Comparison of ENCODE assay signal across 8 cellular contexts in the genomic region with DNA sequence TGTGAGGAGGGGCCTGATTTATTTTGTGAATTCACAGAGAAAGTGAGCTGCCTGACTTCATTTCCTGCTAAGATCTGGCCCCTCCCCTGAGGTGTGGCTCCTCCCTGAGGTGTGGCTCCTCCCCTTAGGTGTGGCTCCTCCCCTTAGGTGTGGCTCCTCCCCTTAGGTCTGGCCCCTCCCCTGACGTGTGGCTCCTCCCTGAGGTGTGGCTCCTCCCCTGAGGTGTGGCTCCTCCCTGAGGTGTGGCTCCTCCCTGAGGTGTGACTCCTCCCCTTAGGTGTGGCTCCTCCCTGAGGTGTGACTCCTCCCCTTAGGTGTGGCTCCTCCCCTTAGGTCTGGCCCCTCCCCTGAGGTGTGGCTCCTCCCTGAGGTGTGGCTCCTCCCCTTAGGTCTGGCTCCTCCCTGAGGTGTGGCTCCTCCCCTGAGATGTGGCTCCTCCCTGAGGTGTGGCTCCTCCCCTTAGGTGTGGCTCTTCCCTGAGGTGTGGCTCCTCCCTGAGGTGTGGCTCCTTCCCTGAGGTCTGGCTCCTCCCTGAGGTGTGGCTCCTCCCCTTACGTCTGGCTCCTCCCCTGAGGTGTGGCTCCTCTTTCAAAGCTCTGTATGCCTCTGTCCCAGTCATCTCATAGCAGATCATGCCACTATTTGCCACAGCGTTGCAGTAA. TPM values are rescaled to one million over a fixed set of nuclear protein-coding genes. Genes with fewer than 3 reads are reported as not detected.
A peak's percentile ranks its signal among the peaks of the same experiment; 100 is the strongest.
DNase-seq lines count a peak whose midpoint lies in the region; ATAC-seq and TF ChIP-seq lines count a peak whose summit lies in the region.

No MANE protein-coding gene starts in this region.

- CTCF ChIA-PET in activated CD8-positive, alpha-beta T cell treated with anti-CD3 and anti-CD28 coated beads for 36 hours (lab: Charles Lee): interaction anchor here (1.4 kb wide), 1 partner anchor 21 kb away, joined by 3 read pairs; no protein-coding TSS in a partner anchor

- H3K27me3 ChIP-seq in stomach: peaks cover 0 to 34% (median 0%) of the 10 kb centered on the region in 3 donors

- no peaks in the 10 kb centered on the region for H3K4me1 ChIP-seq in stomach

- POLR2A ChIA-PET in activated CD8-positive, alpha-beta T cell treated with anti-CD3 and anti-CD28 coated beads for 36 hours (lab: Charles Lee): interaction anchor here (1.5 kb wide), 1 partner anchor 26 kb away, joined by 3 read pairs; no protein-coding TSS in a partner anchor

- peaks cover 0 to 16% (median 5%) of the 10 kb centered on the region in 4 donors for H3K9me3 ChIP-seq in stomach

- no peak for TF ChIP-seq POLR2A in stomach (IDR thresholded peaks at IDR 0.05)

- H3K36me3 ChIP-seq in stomach: peaks cover 0 to 14% (median 0%) of the 10 kb centered on the region in 4 donors

- WGBS in stomach, 5 donors: 29 to 38% (median 36%) methylated on average over 3 of the region's 3 CpGs

- no peaks in the 10 kb centered on the region for H3K4me1 Mint-ChIP-seq in activated CD8-positive, alpha-beta T cell treated with anti-CD3 and anti-CD28 coated beads for 36 hours (ENCODE audit: low read depth)

- H3K36me3 Mint-ChIP-seq in activated CD8-positive, alpha-beta T cell treated with anti-CD3 and anti-CD28 coated beads for 36 hours (ENCODE audit: low read depth): no peaks in the 10 kb centered on the region

- peak; percentile 75 for ATAC-seq in activated CD8-positive, alpha-beta T cell treated with anti-CD3 and anti-CD28 coated beads for 36 hours
- ATAC-seq in esophagus mucosa (peak; percentile 70), HG03460 (IDR thresholded peaks at IDR 0.05; ENCODE audit: unreplicated experiment) (no peak), GM21515 (IDR thresholded peaks at IDR 0.05; ENCODE audit: unreplicated experiment) (no peak)

- intact Hi-C loops in activated CD8-positive, alpha-beta T cell treated with anti-CD3 and anti-CD28 coated beads for 36 hours (cut with micrococcal nuclease): no loop called here
- intact Hi-C loops in stomach (cut with DNase I; ENCODE audit: low total_unique reads): no loop called here

- H3K4me3 ChIP-seq in stomach: no peak overlapping the region

- H3K27ac ChIP-seq in stomach: no peak overlapping the region

- no peak overlapping the region for H3K4me3 Mint-ChIP-seq in activated CD8-positive, alpha-beta T cell treated with anti-CD3 and anti-CD28 coated beads for 36 hours

- peaks cover 9% of the 10 kb centered on the region for H3K9me3 Mint-ChIP-seq in activated CD8-positive, alpha-beta T cell treated with anti-CD3 and anti-CD28 coated beads for 36 hours

- DNase-seq in EL: peak; percentile 6
- peak; percentile 41 for DNase-seq in NCI-H2196 treated with DMSO at 0.1 percent for 48 hours (lab: John Stamatoyannopoulos, UW; ENCODE audit: unreplicated experiment)
- peak; percentile 67 for DNase-seq in activated CD8-positive, alpha-beta T cell treated with anti-CD3 and anti-CD28 coated beads for 36 hours
- peak; percentile 77 for DNase-seq in stomach
- DNase-seq in cerebellar nuclear complex (lab: John Stamatoyannopoulos, UW): no peak

- no peak for TF ChIP-seq CTCF in activated CD8-positive, alpha-beta T cell treated with anti-CD3 and anti-CD28 coated beads for 36 hours (IDR thresholded peaks at IDR 0.05)
- TF ChIP-seq CTCF in stomach (IDR thresholded peaks at IDR 0.05): no peak

- TF ChIP-seq EP300 in stomach (IDR thresholded peaks at IDR 0.05): no peak

- H3K27me3 Mint-ChIP-seq in activated CD8-positive, alpha-beta T cell treated with anti-CD3 and anti-CD28 coated beads for 36 hours: no peaks in the 10 kb centered on the region

- H3K27ac Mint-ChIP-seq in activated CD8-positive, alpha-beta T cell treated with anti-CD3 and anti-CD28 coated beads for 36 hours: no peak overlapping the region

RNA-seq across cellular contexts. Expression of a gene that starts 26.9 kb away (rescaled TPM):
- total RNA-seq in activated CD8-positive, alpha-beta T cell treated with anti-CD3 and anti-CD28 coated beads for 36 hours: 1 to 10 TPM; 1.8 to 1.9 TPM
- total RNA-seq in esophagus mucosa (0.72 TPM), stomach (1 to 10 TPM; 1.2 to 8.0 (median 5.5) TPM)
- polyA plus RNA-seq in stomach: 1 to 10 TPM in 2 of 3 donors, under 1 TPM in 1; 0.76 to 1.3 (median 1.3) TPM

Comparison
In these comparisons a context has a peak if more than half of its experiments do, and no peak if none do; other contexts are left out.
1. DNase-seq: peak in EL (single experiment), NCI-H2196 treated with DMSO at 0.1 percent for 48 hours (single experiment), activated CD8-positive, alpha-beta T cell treated with anti-CD3 and anti-CD28 coated beads for 36 hours (single experiment) and stomach (single experiment); none in cerebellar nuclear complex (0 of 2).
2. ATAC-seq: peak in activated CD8-positive, alpha-beta T cell treated with anti-CD3 and anti-CD28 coated beads for 36 hours (single experiment) and esophagus mucosa (single experiment); none in HG03460 (single experiment) and GM21515 (single experiment).